In the genomic region with DNA sequence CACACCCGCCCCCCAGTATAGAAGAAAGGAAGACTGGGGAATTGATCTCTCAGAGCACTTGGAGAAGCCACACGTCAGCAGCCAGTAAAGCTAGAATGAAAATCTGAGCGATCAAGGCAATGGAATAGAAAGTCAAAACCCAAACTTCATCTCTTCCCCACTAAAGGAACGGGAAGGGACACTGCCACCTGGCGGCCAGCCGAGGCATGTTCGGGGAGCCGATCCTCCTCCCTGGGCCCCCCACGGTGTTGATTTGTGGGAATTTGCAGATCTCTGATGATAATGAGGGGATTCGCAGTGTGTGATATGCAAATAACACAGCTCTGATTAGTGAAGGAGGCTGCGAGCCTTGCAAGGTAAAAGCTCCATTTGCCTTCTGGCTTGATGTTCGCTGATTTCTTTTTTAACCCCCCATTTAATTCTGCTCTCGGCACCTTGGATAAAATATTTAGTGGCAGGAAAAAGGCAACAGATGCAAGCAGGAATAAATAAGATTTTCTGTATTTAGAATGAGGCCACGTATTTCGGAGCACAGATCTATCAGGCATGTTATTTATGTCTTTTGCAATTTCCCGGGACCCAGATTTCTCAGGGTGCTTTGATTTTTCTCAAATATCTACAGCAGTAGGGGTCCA, we compare ENCODE assay signal across 9 cellular contexts.
DNase-seq lines count a peak whose midpoint lies in the region; ATAC-seq and TF ChIP-seq lines count a peak whose summit lies in the region.
"Had no signal": no experiment of that assay in that cellular context is flagged by ENCODE, and none has a peak within 500 bp of the region (broad histone marks: within the 10 kb centered on the region; RNA-seq: fewer than 3 reads in every experiment).

No MANE protein-coding gene starts in this region.

- H3K4me3 ChIP-seq in LNCaP clone FGC (ENCODE audit: low read depth, low read length) = no peak overlapping the region
- H3K4me3 ChIP-seq in stomach = no peak overlapping the region

- in situ Hi-C loops in ACHN (cut with HindIII; ENCODE audit: low pct_ligation_motif_present, low pct_unique_long_range_greater_than_20kb, low sequenced_read_pairs) = no loop called here

- H3K4me3 Mint-ChIP-seq in activated CD8-positive, alpha-beta T cell treated with anti-CD3 and anti-CD28 coated beads, Interleukin-2, amount 10 ng/mL, durations not matched to agents 7 days and 5 days = no peak overlapping the region
- H3K4me3 Mint-ChIP-seq: stimulated activated naive B cell treated with anti-CD40 and anti-IgM and Interleukin-4, amounts not matched to agents 10 μg/mL and 1 μg/mL and 100 μg/mL, for 72 hours had no signal

- no peak overlapping the region for H3K27ac ChIP-seq in stomach

- ATAC-seq in activated CD8-positive, alpha-beta T cell treated with anti-CD3 and anti-CD28 coated beads, Interleukin-2, amount 10 ng/mL, durations not matched to agents 7 days and 5 days = no peak
- no peak for ATAC-seq in GM18870 (IDR thresholded peaks at IDR 0.05; ENCODE audit: unreplicated experiment)
- ATAC-seq in GM21360 (IDR thresholded peaks at IDR 0.05; ENCODE audit: unreplicated experiment) = no peak

- intact Hi-C loops in stomach (cut with DNase I; ENCODE audit: low total_unique reads) = no loop called here

- no peaks in the 10 kb centered on the region for H3K9me3 ChIP-seq in stomach

- DNase-seq in ACHN (peak; percentile 46), LNCaP clone FGC (ENCODE audit: low read depth) (no peak), iPS-NIHi11 (ENCODE audit: low spot score) (peak; percentile 79), stomach (peak; percentile 50)
- DNase-seq in activated CD8-positive, alpha-beta T cell treated with anti-CD3 and anti-CD28 coated beads, Interleukin-2, amount 10 ng/mL, durations not matched to agents 7 days and 5 days = peak; percentile 39
- DNase-seq: stimulated activated naive B cell treated with anti-CD40 and anti-IgM and Interleukin-4, amounts not matched to agents 10 μg/mL and 1 μg/mL and 100 μg/mL, for 72 hours had no signal

- WGBS in stomach, 5 donors = 21 to 26% (median 22%) methylated on average over 16 of the region's 16 CpGs

- no peak for TF ChIP-seq EP300 in stomach (IDR thresholded peaks at IDR 0.05)

- no peaks in the 10 kb centered on the region for H3K36me3 ChIP-seq in stomach

- H3K9me3 Mint-ChIP-seq in activated CD8-positive, alpha-beta T cell treated with anti-CD3 and anti-CD28 coated beads, Interleukin-2, amount 10 ng/mL, durations not matched to agents 7 days and 5 days (ENCODE audit: insufficient read depth) = no peaks in the 10 kb centered on the region
- H3K9me3 Mint-ChIP-seq: stimulated activated naive B cell treated with anti-CD40 and anti-IgM and Interleukin-4, amounts not matched to agents 10 μg/mL and 1 μg/mL and 100 μg/mL, for 72 hours had no signal

- H3K27me3 Mint-ChIP-seq in activated CD8-positive, alpha-beta T cell treated with anti-CD3 and anti-CD28 coated beads, Interleukin-2, amount 10 ng/mL, durations not matched to agents 7 days and 5 days (ENCODE audit: low read depth) = no peaks in the 10 kb centered on the region

- no peaks in the 10 kb centered on the region for H3K36me3 Mint-ChIP-seq in activated CD8-positive, alpha-beta T cell treated with anti-CD3 and anti-CD28 coated beads, Interleukin-2, amount 10 ng/mL, durations not matched to agents 7 days and 5 days (ENCODE audit: low read depth)
- H3K36me3 Mint-ChIP-seq: stimulated activated naive B cell treated with anti-CD40 and anti-IgM and Interleukin-4, amounts not matched to agents 10 μg/mL and 1 μg/mL and 100 μg/mL, for 72 hours had no signal

- peaks cover 0 to 13% (median 0%) of the 10 kb centered on the region in 3 donors for H3K27me3 ChIP-seq in stomach

- no peak overlapping the region for H3K27ac Mint-ChIP-seq in activated CD8-positive, alpha-beta T cell treated with anti-CD3 and anti-CD28 coated beads, Interleukin-2, amount 10 ng/mL, durations not matched to agents 7 days and 5 days
- H3K27ac Mint-ChIP-seq: stimulated activated naive B cell treated with anti-CD40 and anti-IgM and Interleukin-4, amounts not matched to agents 10 μg/mL and 1 μg/mL and 100 μg/mL, for 72 hours had no signal

- TF ChIP-seq CTCF in GM12874 (IDR thresholded peaks at IDR 0.05; ENCODE audit: insufficient read depth, low read depth, low read length) (peak; percentile 79), LNCaP clone FGC (IDR thresholded peaks at IDR 0.05; ENCODE audit: control insufficient read depth, extremely low read depth, insufficient read depth) (peak; percentile 84), stomach (IDR thresholded peaks at IDR 0.05) (peak in 5 of 7 experiments; percentile 50 to 72 (median 60))

- TF ChIP-seq POLR2A in stomach (IDR thresholded peaks at IDR 0.05) = no peak

- POLR2A ChIA-PET in activated CD8-positive, alpha-beta T cell treated with anti-CD3 and anti-CD28 coated beads, Interleukin-2, amount 10 ng/mL, durations not matched to agents 7 days and 5 days (lab: Charles Lee) = no interaction called here

- H3K4me1 Mint-ChIP-seq in activated CD8-positive, alpha-beta T cell treated with anti-CD3 and anti-CD28 coated beads, Interleukin-2, amount 10 ng/mL, durations not matched to agents 7 days and 5 days (ENCODE audit: low read depth) = no peaks in the 10 kb centered on the region
- H3K4me1 Mint-ChIP-seq: stimulated activated naive B cell treated with anti-CD40 and anti-IgM and Interleukin-4, amounts not matched to agents 10 μg/mL and 1 μg/mL and 100 μg/mL, for 72 hours had no signal

- CTCF ChIA-PET in activated CD8-positive, alpha-beta T cell treated with anti-CD3 and anti-CD28 coated beads, Interleukin-2, amount 10 ng/mL, durations not matched to agents 7 days and 5 days (lab: Charles Lee) = interaction anchor here (0.9 to 1.4 kb wide), 2 partner anchors 25 to 45 kb away, joined by 3 read pairs; no protein-coding TSS in a partner anchor

- no peaks in the 10 kb centered on the region for H3K4me1 ChIP-seq in stomach
